In the genomic region with DNA sequence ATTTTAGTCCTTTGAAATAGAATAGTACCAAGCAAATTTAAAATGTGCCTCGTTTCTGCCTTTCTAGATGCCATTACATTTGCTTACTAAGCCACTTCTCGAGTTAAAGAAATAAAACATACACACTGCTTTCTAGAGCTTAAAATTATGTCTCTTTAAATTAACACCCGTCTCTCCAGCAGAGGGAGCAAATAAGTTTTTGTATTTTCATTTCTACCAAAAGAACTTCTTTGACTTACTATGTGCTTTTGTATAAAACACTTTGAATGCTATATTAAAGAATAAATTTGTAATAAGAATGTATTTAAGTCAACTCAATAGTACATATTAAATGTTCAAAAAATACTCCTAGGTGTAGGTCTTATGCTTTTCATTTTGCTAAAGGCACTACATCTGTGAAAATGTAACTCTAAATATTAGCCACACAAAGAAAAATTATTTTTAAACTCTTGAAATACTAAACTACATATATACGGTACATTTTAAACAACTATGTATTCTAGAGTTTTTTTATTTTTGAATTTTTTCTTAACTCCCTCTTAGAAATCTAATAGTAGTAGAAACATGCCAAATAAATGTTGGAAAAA, we compare ENCODE assay signal across 1 cellular context.
TF ChIP-seq lines count a peak whose summit lies in the region.

No MANE protein-coding gene starts in this region.

TF ChIP-seq in liver, 16 proteins besides CTCF, POLR2A, EP300 and RAD21 (continued from another document):
- TF ChIP-seq NR2F2 (IDR thresholded peaks at IDR 0.05) (no peak), JUND (IDR thresholded peaks at IDR 0.05) (no peak), HNF4G (IDR thresholded peaks at IDR 0.05) (no peak), EGR1 (IDR thresholded peaks at IDR 0.05; ENCODE audit: low read depth in 2 of 2) (no peak), FOXA1 (IDR thresholded peaks at IDR 0.05) (no peak), YY1 (IDR thresholded peaks at IDR 0.05) (no peak)
- TF ChIP-seq, protein P1, sequence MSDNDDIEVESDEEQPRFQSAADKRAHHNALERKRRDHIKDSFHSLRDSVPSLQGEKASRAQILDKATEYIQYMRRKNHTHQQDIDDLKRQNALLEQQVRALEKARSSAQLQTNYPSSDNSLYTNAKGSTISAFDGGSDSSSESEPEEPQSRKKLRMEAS (IDR thresholded peaks at IDR 0.05), result no peak
